ENCODE assay signal across 8 cellular contexts in the genomic region with DNA sequence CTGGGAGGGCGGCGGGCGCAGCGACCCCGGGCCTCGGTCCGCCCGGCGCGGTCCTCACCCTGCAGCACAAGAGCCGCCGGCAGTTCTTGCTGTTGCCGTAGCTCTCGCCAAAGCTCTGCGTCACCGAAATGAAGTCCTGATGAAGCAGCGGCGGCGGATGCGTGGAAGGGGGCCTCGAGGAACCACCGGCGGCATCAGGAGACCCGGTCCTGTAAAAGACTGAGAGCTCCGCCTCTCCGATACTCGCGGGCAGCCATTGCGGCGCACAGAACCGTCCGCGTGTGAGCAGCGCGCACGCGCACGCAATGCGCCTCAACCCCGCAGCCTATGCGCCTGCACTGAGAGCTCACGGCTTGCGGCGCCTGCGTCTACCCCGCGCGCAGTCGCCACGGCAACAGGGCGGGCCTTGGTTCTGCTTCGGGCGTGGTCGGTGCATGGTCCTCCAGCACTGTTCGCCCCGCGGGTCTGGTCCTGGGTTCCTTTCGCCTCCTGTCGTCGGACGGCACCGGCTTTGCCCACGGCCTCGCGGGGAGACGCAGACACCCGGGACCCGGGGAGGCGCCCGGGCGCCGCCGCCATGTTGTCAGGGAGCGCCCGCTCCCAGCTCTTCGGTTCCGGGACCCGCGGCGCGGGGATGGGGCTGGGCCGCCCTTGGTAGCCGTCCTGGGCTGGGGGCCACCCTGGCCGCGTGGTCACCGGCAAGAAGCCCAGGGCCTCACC. TPM values are rescaled to one million over a fixed set of nuclear protein-coding genes. Genes with fewer than 3 reads are reported as not detected.
DNase-seq lines count a peak whose midpoint lies in the region; ATAC-seq and TF ChIP-seq lines count a peak whose summit lies in the region.

No MANE protein-coding gene starts in this region.

- peak; percentile 90 for DNase-seq in ACHN
- DNase-seq in NCI-H2196 treated with DMSO at 0.1 percent for 48 hours (lab: John Stamatoyannopoulos, UW; ENCODE audit: unreplicated experiment), result peak; percentile 82
- peak; percentile 88 for DNase-seq in activated B cell treated with CpG ODN at 0.5 μM for 24 hours
- peak in 57 of 61 donors; percentile 17 to 92 (median 76) for DNase-seq in caudate nucleus (lab: John Stamatoyannopoulos, UW)
- peak; percentile 85 for DNase-seq in inferior parietal cortex (ENCODE audit: extremely low spot score)
- DNase-seq in smooth muscle cell of the brain vasculature (ENCODE audit: low read depth, low spot score), result peak; percentile 73

- ATAC-seq in GM18870 (IDR thresholded peaks at IDR 0.05; ENCODE audit: unreplicated experiment) (peak; percentile 44), HG03135 (IDR thresholded peaks at IDR 0.05; ENCODE audit: unreplicated experiment) (peak; percentile 70), activated B cell treated with CpG ODN at 0.5 μM for 24 hours (ENCODE audit: low read depth) (peak; percentile 95)

- no peak for TF ChIP-seq CTCF in activated B cell treated with CpG ODN at 0.5 μM for 24 hours (IDR thresholded peaks at IDR 0.05)

- H3K36me3 Mint-ChIP-seq in activated B cell treated with CpG ODN at 0.5 μM for 24 hours (ENCODE audit: low read depth), result peaks cover 2% of the 10 kb centered on the region

- H3K27me3 Mint-ChIP-seq in activated B cell treated with CpG ODN at 0.5 μM for 24 hours, result peaks cover 2% of the 10 kb centered on the region

- H3K27ac Mint-ChIP-seq in activated B cell treated with CpG ODN at 0.5 μM for 24 hours, result peak overlapping the region; percentile 80

- H3K9me3 Mint-ChIP-seq in activated B cell treated with CpG ODN at 0.5 μM for 24 hours, result no peaks in the 10 kb centered on the region

- CTCF ChIA-PET in activated B cell treated with CpG ODN at 0.5 μM for 24 hours (lab: Charles Lee), result interaction anchor here (0.6 to 1.6 kb wide), 7 partner anchors 9 to 182 kb away, joined by 3 to 5 read pairs (median 3); partner anchors contain the start of gene SSNA1

- intact Hi-C loops in activated B cell treated with CpG ODN at 0.5 μM for 24 hours (cut with micrococcal nuclease), result loop anchor here (1.0 to 10.0 kb wide), 6 partner anchors 11 to 148 kb away; partner anchors contain the start of genes NPDC1, TOR4A and TPRN

- in situ Hi-C loops in ACHN (cut with HindIII; ENCODE audit: low pct_ligation_motif_present, low pct_unique_long_range_greater_than_20kb, low sequenced_read_pairs), result no loop called here

- no peak overlapping the region for H3K27ac ChIP-seq in caudate nucleus (ENCODE audit: low read depth, low read length)

- peak overlapping the region; percentile 82 for H3K4me3 Mint-ChIP-seq in activated B cell treated with CpG ODN at 0.5 μM for 24 hours

- POLR2A ChIA-PET in activated B cell treated with CpG ODN at 0.5 μM for 24 hours (lab: Charles Lee), result interaction anchor here (0.6 to 3.5 kb wide), 28 partner anchors 9 to 423 kb away, joined by 3 to 76 read pairs (median 4); partner anchors contain the start of genes ANAPC2, DPP7, GRIN1 and MAN1B1

- peaks cover 32% of the 10 kb centered on the region for H3K4me1 Mint-ChIP-seq in activated B cell treated with CpG ODN at 0.5 μM for 24 hours

RNA-seq across cellular contexts. Expression of gene GRIN1, which starts 9.3 kb away (rescaled TPM):
- total RNA-seq in activated B cell treated with CpG ODN at 0.5 μM for 24 hours, result 0.22 TPM in 1 of 2 replicates, not detected in the other

RNA-seq across cellular contexts. Expression of gene DPP7, which starts 15.1 kb away (rescaled TPM):
- 254 and 259 TPM in 2 replicates for total RNA-seq in activated B cell treated with CpG ODN at 0.5 μM for 24 hours

RNA-seq across cellular contexts. Expression of gene LRRC26, which starts 40.2 kb away (rescaled TPM):
- 0.31 TPM in 1 of 2 replicates, not detected in the other for total RNA-seq in activated B cell treated with CpG ODN at 0.5 μM for 24 hours

RNA-seq across cellular contexts. Expression of gene TMEM210, which starts 42.2 kb away (rescaled TPM):
- total RNA-seq in activated B cell treated with CpG ODN at 0.5 μM for 24 hours, result not detected in 2 replicates

RNA-seq across cellular contexts. Expression of gene MAN1B1, which starts 42.8 kb away (rescaled TPM):
- 33.6 and 37.7 TPM in 2 replicates for total RNA-seq in activated B cell treated with CpG ODN at 0.5 μM for 24 hours

Comparison
In these comparisons a context has a peak if more than half of its experiments do, and no peak if none do; other contexts are left out.
1. ATAC-seq: peak in every context shown above with its lines; median percentile 95 in activated B cell treated with CpG ODN at 0.5 μM for 24 hours; 70 in HG03135; 44 in GM18870.